ENCODE assay signal across 20 cellular contexts in the genomic region with DNA sequence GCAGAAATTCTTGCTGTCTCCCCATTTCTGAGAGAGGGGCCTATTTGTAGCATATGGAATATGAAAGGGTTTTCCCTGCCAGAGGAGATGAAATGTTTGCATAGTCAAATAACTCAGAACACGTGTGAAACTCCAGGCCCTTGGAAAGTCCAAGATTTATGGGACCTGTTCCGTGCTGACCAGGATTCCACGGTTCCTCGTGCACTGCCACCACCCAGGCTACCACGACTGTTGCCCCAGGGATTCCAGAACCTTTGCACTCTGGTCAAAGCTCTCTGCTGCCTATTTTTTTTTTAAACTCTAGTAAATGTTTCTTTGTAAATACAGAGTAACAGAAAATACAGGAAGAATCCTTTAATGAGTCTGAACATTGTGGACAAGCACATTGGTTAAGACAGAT. TPM values are rescaled to one million over a fixed set of nuclear protein-coding genes. Genes with fewer than 3 reads are reported as not detected.
DNase-seq lines count a peak whose midpoint lies in the region; ATAC-seq and TF ChIP-seq lines count a peak whose summit lies in the region.
"Had no signal": no experiment of that assay in that cellular context is flagged by ENCODE, and none has a peak within 500 bp of the region (broad histone marks: within the 10 kb centered on the region; RNA-seq: fewer than 3 reads in every experiment).

No MANE protein-coding gene starts in this region.

- no peak for ATAC-seq in IMR-90 (ENCODE audit: low read depth)
- no peak for ATAC-seq in activated naive CD4-positive, alpha-beta T cell treated with anti-CD3 and anti-CD28 coated beads, Interleukin-2, amount 50 U/mL, for 72 hours
- ATAC-seq: SK-N-SH treated with all-trans-retinoic acid at 6 μM for 48 hours had no signal

- TF ChIP-seq POLR2A in IMR-90 (IDR thresholded peaks at IDR 0.05; ENCODE audit: low read depth, low read length): no peak

- H3K36me3 ChIP-seq in IMR-90 (ENCODE audit: control insufficient read depth, insufficient read depth, low read length) (no peaks in the 10 kb centered on the region), A673 (ENCODE audit: insufficient read depth, low read length, poor library complexity, severe bottlenecking) (no peaks in the 10 kb centered on the region), left ventricle myocardium inferior (peaks cover 8% of the 10 kb centered on the region)

- H4K91ac ChIP-seq in IMR-90 (ENCODE audit: insufficient read depth, low read depth, low read length): no peak overlapping the region; the same call in 1 of the 2 replicates

- in situ Hi-C loops in IMR-90 (cut with MboI; ENCODE audit: low sequenced_read_pairs): no loop called here

- peak overlapping the region; percentile 95; the same call in 1 of the 3 replicates for H2BK15ac ChIP-seq in IMR-90 (ENCODE audit: low read depth, low read length)

- TF ChIP-seq CTCF in IMR-90 (conservative IDR thresholded peaks at IDR 0.05; ENCODE audit: low read depth, low read length): no peak
- TF ChIP-seq CTCF in fibroblast of villous mesenchyme (IDR thresholded peaks at IDR 0.05; ENCODE audit: insufficient read depth, low read depth, low read length): no peak
- TF ChIP-seq CTCF in mesothelial cell of epicardium (IDR thresholded peaks at IDR 0.05; ENCODE audit: unreplicated experiment): no peak
- no peak for TF ChIP-seq CTCF in A673 (conservative IDR thresholded peaks at IDR 0.05; ENCODE audit: low read depth, low read length)
- no peak for TF ChIP-seq CTCF in left ventricle myocardium inferior (IDR thresholded peaks at IDR 0.05; ENCODE audit: borderline replicate concordance)

- H2BK120ac ChIP-seq in IMR-90 (ENCODE audit: low read depth, low read length): 0 out of 2 replicates have a peak overlapping the region, but pooled peaks have one; percentile 17

- H3K4me1 Mint-ChIP-seq in mesothelial cell of epicardium: peaks cover 34% of the 10 kb centered on the region
- H3K4me1 Mint-ChIP-seq: CD8-positive, alpha-beta memory T cell had no signal

- H4K20me1 ChIP-seq in IMR-90 (ENCODE audit: insufficient read depth, low read length): no peaks in the 10 kb centered on the region
- H4K20me1 ChIP-seq: BLaER1 treated with 17β-estradiol and CSF1 and Interleukin-3, amounts not matched to agents 10 nM and 100 nM had no signal

- H4K5ac ChIP-seq in IMR-90 (ENCODE audit: low read depth, low read length): no peak overlapping the region

- H3K9ac ChIP-seq in IMR-90 (ENCODE audit: low read depth, low read length): no peak overlapping the region
- H3K9ac ChIP-seq: BLaER1 treated with 17β-estradiol and CSF1 and Interleukin-3, amounts not matched to agents 10 nM and 100 nM had no signal

- H3K27me3 ChIP-seq in IMR-90 (ENCODE audit: control insufficient read depth, insufficient read depth, low read length) (no peaks in the 10 kb centered on the region), A673 (replicated peaks; ENCODE audit: insufficient read depth, low read depth, low read length, poor library complexity) (no peaks in the 10 kb centered on the region), left ventricle myocardium inferior (ENCODE audit: low read depth) (no peaks in the 10 kb centered on the region)
- H3K27me3 ChIP-seq: BLaER1 treated with 17β-estradiol and CSF1 and Interleukin-3, amounts not matched to agents 10 nM and 100 nM had no signal

- peak overlapping the region; percentile 62; the same call in 1 of the 2 replicates for H2AK5ac ChIP-seq in IMR-90 (ENCODE audit: low read depth, low read length)

- no peak overlapping the region for H2BK5ac ChIP-seq in IMR-90 (ENCODE audit: low read depth, low read length, poor library complexity, severe bottlenecking)

- peak overlapping the region; percentile 12 for H3K27ac Mint-ChIP-seq in mesothelial cell of epicardium
- no peak overlapping the region for H3K27ac Mint-ChIP-seq in activated naive CD4-positive, alpha-beta T cell treated with anti-CD3 and anti-CD28 coated beads, Interleukin-2, amount 50 U/mL, for 72 hours
- H3K27ac Mint-ChIP-seq: CD8-positive, alpha-beta memory T cell had no signal

- peak overlapping the region in 1 of 2 experiments; percentile 5; a peak in 1 of 4 replicates for H4K8ac ChIP-seq in IMR-90 (ENCODE audit: low read depth in 2 of 2, low read length in 2 of 2)

- dilution Hi-C loops in IMR-90 (cut with HindIII; ENCODE audit: low sequenced_read_pairs, unreplicated experiment): no loop called here

- H3K14ac ChIP-seq in IMR-90 (replicated peaks; ENCODE audit: low read depth, low read length): 0 out of 2 replicates have a peak overlapping the region, but pooled peaks have one; percentile 1

- BruUV-seq in IMR-90 (replicated peaks; lab: Mats Ljungman, UMichigan) (no TSS peak), A673 (replicated peaks; lab: Mats Ljungman, UMichigan) (no TSS peak)

- DNase-seq in IMR-90 (no peak), fibroblast of villous mesenchyme (ENCODE audit: low read depth) (peak; percentile 46), mesothelial cell of epicardium (ENCODE audit: low spot score in 2 of 2, unreplicated experiment in 2 of 2) (no peak), A673 (ENCODE audit: low spot score) (no peak), left ventricle myocardium inferior (no peak), NCI-H446 treated with DMSO at 0.1 percent for 48 hours (lab: John Stamatoyannopoulos, UW) (no peak)
- DNase-seq in activated naive CD4-positive, alpha-beta T cell treated with anti-CD3 and anti-CD28 coated beads, Interleukin-2, amount 50 U/mL, for 72 hours (ENCODE audit: low spot score in 2 of 2): no peak
- DNase-seq: CD8-positive, alpha-beta memory T cell; DMS79 treated with DMSO at 0.1 percent for 48 hours; Karpas-422; MM.1S; NCI-H1092 treated with DMSO at 0.1 percent for 48 hours; NCI-H2081; NCI-H2171 treated with DMSO at 0.1 percent for 48 hours; NCI-H774; OCI-M1; RPMI8226; SIG-M5 had no signal

- CTCF ChIA-PET in IMR-90 (lab: Yijun Ruan, JAX) (interaction anchor here (1.1 kb wide), 1 partner anchor 22 kb away, joined by 3 read pairs; no protein-coding TSS in a partner anchor), A673 (lab: Charles Lee) (no interaction called here)

- H2BK20ac ChIP-seq in IMR-90 (ENCODE audit: low read depth, low read length): peak overlapping the region; percentile 66

- no peak overlapping the region for H2AK9ac ChIP-seq in IMR-90 (replicated peaks; ENCODE audit: low read depth, low read length, poor library complexity)

- intact Hi-C loops in IMR-90 (cut with micrococcal nuclease): no loop called here
- intact Hi-C loops in A673 (cut with micrococcal nuclease; ENCODE audit: unreplicated experiment): no loop called here
- intact Hi-C loops in left ventricle myocardium inferior (cut with micrococcal nuclease): no loop called here

- no peaks in the 10 kb centered on the region for H3K79me1 ChIP-seq in IMR-90 (ENCODE audit: low read depth in 1 of 2, low read length in 2 of 2)

- no peak for TF ChIP-seq RAD21 in IMR-90 (IDR thresholded peaks at IDR 0.05; ENCODE audit: low read length)

- no peaks in the 10 kb centered on the region for H3K27me3 Mint-ChIP-seq in mesothelial cell of epicardium (ENCODE audit: low read depth)

- H3K4me3 Mint-ChIP-seq in mesothelial cell of epicardium: no peak overlapping the region
- H3K4me3 Mint-ChIP-seq: CD8-positive, alpha-beta memory T cell had no signal

- H3K23ac ChIP-seq in IMR-90 (ENCODE audit: low read depth, low read length): no peak overlapping the region

- H3K56ac ChIP-seq in IMR-90 (ENCODE audit: extremely low read depth, insufficient read depth, low read length): no peak overlapping the region

- H3K9me3 Mint-ChIP-seq in mesothelial cell of epicardium: peaks cover 16% of the 10 kb centered on the region
- H3K9me3 Mint-ChIP-seq in activated naive CD4-positive, alpha-beta T cell treated with anti-CD3 and anti-CD28 coated beads, Interleukin-2, amount 50 U/mL, for 72 hours: peaks cover 0 to 4% of the 10 kb centered on the region in 2 donors

- H3K4me2 ChIP-seq in IMR-90 (ENCODE audit: low read depth, low read length): no peak overlapping the region
- H3K4me2 ChIP-seq: BLaER1 treated with 17β-estradiol and CSF1 and Interleukin-3, amounts not matched to agents 10 nM and 100 nM had no signal

- H3K4me3 ChIP-seq in IMR-90 (ENCODE audit: insufficient read depth, low read depth, low read length) (no peak overlapping the region), fibroblast of villous mesenchyme (ENCODE audit: low read depth, low read length) (no peak overlapping the region), A673 (ENCODE audit: low read depth, low read length, poor library complexity, severe bottlenecking) (no peak overlapping the region), left ventricle myocardium inferior (no peak overlapping the region)
- H3K4me3 ChIP-seq: BLaER1 treated with 17β-estradiol and CSF1 and Interleukin-3, amounts not matched to agents 10 nM and 100 nM had no signal

- peaks cover 4% of the 10 kb centered on the region for H3K36me3 Mint-ChIP-seq in mesothelial cell of epicardium
- peaks cover 4% of the 10 kb centered on the region in 2 donors for H3K36me3 Mint-ChIP-seq in activated naive CD4-positive, alpha-beta T cell treated with anti-CD3 and anti-CD28 coated beads, Interleukin-2, amount 50 U/mL, for 72 hours

- peaks cover 8% of the 10 kb centered on the region for H3K9me1 ChIP-seq in IMR-90 (ENCODE audit: insufficient read depth, low read length)

- POLR2A ChIA-PET in IMR-90 (lab: Charles Lee; ENCODE audit: unreplicated experiment): no interaction called here
- POLR2A ChIA-PET in A673 (lab: Charles Lee; ENCODE audit: low non-redundant PET): interaction anchor here (0.6 kb wide), 1 partner anchor 1124 kb away, joined by 3 read pairs; no protein-coding TSS in a partner anchor

- H3K27ac ChIP-seq in IMR-90 (ENCODE audit: insufficient read depth, low read length): no peak overlapping the region
- H3K27ac ChIP-seq in A673 (ENCODE audit: low read depth, low read length, poor library complexity, severe bottlenecking): no peak overlapping the region
- no peak overlapping the region for H3K27ac ChIP-seq in left ventricle myocardium inferior (replicated peaks)
- H3K27ac ChIP-seq: BLaER1 treated with 17β-estradiol and CSF1 and Interleukin-3, amounts not matched to agents 10 nM and 100 nM had no signal

- peaks cover 2% of the 10 kb centered on the region; the same call in 1 of the 2 replicates for H3K9me3 ChIP-seq in IMR-90 (ENCODE audit: control insufficient read depth, insufficient read depth, low read length)
- no peaks in the 10 kb centered on the region for H3K9me3 ChIP-seq in A673 (ENCODE audit: low read depth, low read length, poor library complexity, severe bottlenecking)
- peaks cover 9% of the 10 kb centered on the region for H3K9me3 ChIP-seq in left ventricle myocardium inferior (replicated peaks)

- 89% methylated on average over 3 of the region's 5 CpGs; no CpG with 5 or more reads in 1 of the 2 experiments for WGBS in IMR-90 (ENCODE audit: extremely low coverage in 2 of 2, insufficient read length in 1 of 2), 2 experiments

- H3K4me1 ChIP-seq in IMR-90 (ENCODE audit: control insufficient read depth, insufficient read depth, low read length) (peaks cover 12% of the 10 kb centered on the region), A673 (ENCODE audit: insufficient read depth, low read length, poor library complexity, severe bottlenecking) (no peaks in the 10 kb centered on the region), left ventricle myocardium inferior (peaks cover 23% of the 10 kb centered on the region)

- H2AFZ ChIP-seq in IMR-90 (replicated peaks; ENCODE audit: low read length, poor library complexity): no peak overlapping the region

- no peak overlapping the region for H3K4ac ChIP-seq in IMR-90 (ENCODE audit: low read depth, low read length)

- H3K18ac ChIP-seq in IMR-90 (ENCODE audit: low read depth, low read length): no peak overlapping the region

RNA-seq across cellular contexts. Expression of gene MYLK4, which starts 35.0 kb away (rescaled TPM):
- total RNA-seq in IMR-90 (2012; rRNA removed) (under 0.01 TPM in 2 replicates), fibroblast of villous mesenchyme (0.43 and 0.64 TPM in 2 replicates), mesothelial cell of epicardium (0.86 to 0.97 TPM (median 0.89 TPM) in 3 replicates), A673 (2021) (0.13 and 0.39 TPM in 2 replicates), left ventricle myocardium inferior (1.2 TPM)
- polyA plus RNA-seq in IMR-90 (2012; rRNA removed): 0.07 TPM in 2 replicates
- 0.02 and 0.03 TPM in 2 replicates for polyA plus RNA-seq in IMR-90 (2012; cell fraction: cytosol; rRNA removed)
- 0.05 and 0.42 TPM in 2 replicates for polyA plus RNA-seq in IMR-90 (2012; cell fraction: nucleus; rRNA removed; ENCODE audit: low replicate concordance)
- total RNA-seq in activated naive CD4-positive, alpha-beta T cell treated with anti-CD3 and anti-CD28 coated beads, Interleukin-2, amount 50 U/mL, for 72 hours: under 1 TPM in 1 of 2 donors, not detected in 1; 0.33 TPM

RNA-seq across cellular contexts. Expression of gene WRNIP1, which starts 49.5 kb away (rescaled TPM):
- total RNA-seq in IMR-90 (2012; rRNA removed) (37.2 and 47.1 TPM in 2 replicates), fibroblast of villous mesenchyme (35.1 and 38.0 TPM in 2 replicates), mesothelial cell of epicardium (36.4 to 41.3 TPM (median 40.8 TPM) in 3 replicates), A673 (2021) (48.9 and 49.3 TPM in 2 replicates), left ventricle myocardium inferior (39.4 TPM)
- polyA plus RNA-seq in IMR-90 (2012; rRNA removed): 42.6 and 43.7 TPM in 2 replicates
- polyA plus RNA-seq in IMR-90 (2012; cell fraction: cytosol; rRNA removed): 45.5 and 55.1 TPM in 2 replicates
- 42.3 and 49.2 TPM in 2 replicates for polyA plus RNA-seq in IMR-90 (2012; cell fraction: nucleus; rRNA removed; ENCODE audit: low replicate concordance)
- 10 to 100 TPM; 25.7 to 43.5 TPM for total RNA-seq in activated naive CD4-positive, alpha-beta T cell treated with anti-CD3 and anti-CD28 coated beads, Interleukin-2, amount 50 U/mL, for 72 hours
